16 cellular contexts compared by ENCODE assay signal in the genomic region with DNA sequence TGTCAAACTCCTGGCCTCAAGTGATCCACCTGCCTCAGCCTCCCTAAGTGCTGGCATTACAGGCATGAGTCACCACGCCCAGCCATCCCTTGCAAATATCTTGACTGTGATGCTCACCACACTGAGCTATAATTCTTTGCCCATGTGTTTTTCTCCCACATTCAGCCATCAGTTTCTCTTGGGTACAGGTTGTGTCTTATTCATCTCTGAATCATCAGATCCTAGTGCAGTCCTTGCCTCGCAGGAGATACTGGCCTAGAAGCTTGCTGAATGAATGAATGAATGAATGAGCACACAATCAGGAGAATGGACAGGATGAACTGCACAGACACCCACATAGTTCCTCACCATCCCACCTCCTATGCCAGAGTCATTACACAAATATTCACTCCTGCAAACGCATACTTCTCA. TPM values are rescaled to one million over a fixed set of nuclear protein-coding genes. Genes with fewer than 3 reads are reported as not detected.
DNase-seq lines count a peak whose midpoint lies in the region; ATAC-seq, FAIRE-seq and TF ChIP-seq lines count a peak whose summit lies in the region.
"Had no signal": no experiment of that assay in that cellular context is flagged by ENCODE, and none has a peak within 500 bp of the region (broad histone marks: within the 10 kb centered on the region; RNA-seq: fewer than 3 reads in every experiment).

No MANE protein-coding gene starts in this region.

- H3K4me3 Mint-ChIP-seq in HFFc6 (no peak overlapping the region), natural killer cell (no peak overlapping the region)
- H3K4me3 Mint-ChIP-seq: activated naive CD4-positive, alpha-beta T cell treated with anti-CD3 and anti-CD28 coated beads, Interleukin-2, amount 50 U/mL, for 24 hours; T-helper 2 cell treated with Interferon-gamma antibody and Interleukin-4, amounts not matched to agents 5 μg/mL and 100 μg/mL, for 36 hours had no signal

- H3K36me3 ChIP-seq in kidney epithelial cell (ENCODE audit: control insufficient read depth, insufficient read depth, low read length) (no peaks in the 10 kb centered on the region), uterus (no peaks in the 10 kb centered on the region)
- H3K36me3 ChIP-seq: colonic mucosa, gastrocnemius medialis had no signal

- H3K4me3 ChIP-seq in kidney epithelial cell (ENCODE audit: low read depth, low read length) (no peak overlapping the region), uterus (no peak overlapping the region), coronary artery (no peak overlapping the region)
- H3K4me3 ChIP-seq: colonic mucosa, gastrocnemius medialis had no signal

- no peak for FAIRE-seq in GM19239 (lab: Jason Lieb, UNC)

- H3K36me3 Mint-ChIP-seq in HFFc6 (ENCODE audit: low read depth) (no peaks in the 10 kb centered on the region), natural killer cell (no peaks in the 10 kb centered on the region)
- H3K36me3 Mint-ChIP-seq: activated naive CD4-positive, alpha-beta T cell treated with anti-CD3 and anti-CD28 coated beads, Interleukin-2, amount 50 U/mL, for 24 hours had no signal

- no peaks in the 10 kb centered on the region; the same call in 1 of the 2 replicates for H3K27me3 Mint-ChIP-seq in HFFc6 (ENCODE audit: insufficient read depth)
- H3K27me3 Mint-ChIP-seq in natural killer cell (ENCODE audit: low read depth in 2 of 2), result peaks cover 2 to 9% of the 10 kb centered on the region in 2 donors

- TF ChIP-seq CTCF in HFFc6 (IDR thresholded peaks at IDR 0.05), result no peak
- TF ChIP-seq CTCF in kidney epithelial cell (IDR thresholded peaks at IDR 0.05; ENCODE audit: insufficient read depth, low read length, poor library complexity, severe bottlenecking), result no peak
- no peak for TF ChIP-seq CTCF in natural killer cell (IDR thresholded peaks at IDR 0.05)
- no peak for TF ChIP-seq CTCF in uterus (IDR thresholded peaks at IDR 0.05)
- no peak for TF ChIP-seq CTCF in coronary artery (IDR thresholded peaks at IDR 0.05)

- no peak for ATAC-seq in natural killer cell
- ATAC-seq: gastrocnemius medialis, left cardiac atrium, sciatic nerve had no signal

- H3K27ac Mint-ChIP-seq in HFFc6, result peak overlapping the region; percentile 39; the same call in 1 of the 2 replicates
- no peak overlapping the region for H3K27ac Mint-ChIP-seq in natural killer cell
- H3K27ac Mint-ChIP-seq: activated naive CD4-positive, alpha-beta T cell treated with anti-CD3 and anti-CD28 coated beads, Interleukin-2, amount 50 U/mL, for 24 hours; T-helper 2 cell treated with Interferon-gamma antibody and Interleukin-4, amounts not matched to agents 5 μg/mL and 100 μg/mL, for 36 hours had no signal

- H3K9me3 ChIP-seq in uterus, result no peaks in the 10 kb centered on the region
- H3K9me3 ChIP-seq: colonic mucosa, gastrocnemius medialis had no signal

- no peaks in the 10 kb centered on the region for H3K4me1 ChIP-seq in uterus
- H3K4me1 ChIP-seq: gastrocnemius medialis had no signal

- peaks cover 34% of the 10 kb centered on the region for H3K4me1 Mint-ChIP-seq in HFFc6 (ENCODE audit: low read depth)
- H3K4me1 Mint-ChIP-seq in natural killer cell, result no peaks in the 10 kb centered on the region
- H3K4me1 Mint-ChIP-seq: activated naive CD4-positive, alpha-beta T cell treated with anti-CD3 and anti-CD28 coated beads, Interleukin-2, amount 50 U/mL, for 24 hours had no signal

- DNase-seq in Ammon's horn (ENCODE audit: low spot score) (peak; percentile 27), HFFc6 (peak; percentile 89), amniotic epithelial cell (ENCODE audit: low read depth) (peak; percentile 95), kidney epithelial cell (ENCODE audit: low read depth) (peak; percentile 92), natural killer cell (no peak), uterus (no peak), GM19239 (ENCODE audit: insufficient read length, low spot score) (no peak), coronary artery (ENCODE audit: low spot score) (no peak)
- DNase-seq: colonic mucosa, gastrocnemius medialis, left cardiac atrium, substantia nigra had no signal

- no peak for TF ChIP-seq POLR2A in uterus (IDR thresholded peaks at IDR 0.05)

- H3K27me3 ChIP-seq in kidney epithelial cell (ENCODE audit: control insufficient read depth, insufficient read depth, low read length) (no peaks in the 10 kb centered on the region), uterus (no peaks in the 10 kb centered on the region)
- H3K27me3 ChIP-seq: colonic mucosa, gastrocnemius medialis had no signal

- no peak overlapping the region for H3K27ac ChIP-seq in uterus
- H3K27ac ChIP-seq in coronary artery, result no peak overlapping the region
- H3K27ac ChIP-seq: colonic mucosa, gastrocnemius medialis, HL-60 had no signal

- intact Hi-C loops in natural killer cell (cut with micrococcal nuclease), result no loop called here
- intact Hi-C loops in uterus (cut with DNase I; ENCODE audit: low total_unique reads), result loop anchor here (10.0 kb wide), 1 partner anchor 184 kb away; a partner anchor contains a TSS

- H3K9me3 Mint-ChIP-seq in HFFc6 (no peaks in the 10 kb centered on the region), natural killer cell (no peaks in the 10 kb centered on the region)
- H3K9me3 Mint-ChIP-seq: activated naive CD4-positive, alpha-beta T cell treated with anti-CD3 and anti-CD28 coated beads, Interleukin-2, amount 50 U/mL, for 24 hours; T-helper 2 cell treated with Interferon-gamma antibody and Interleukin-4, amounts not matched to agents 5 μg/mL and 100 μg/mL, for 36 hours had no signal

RNA-seq across cellular contexts. Expression of a gene that starts 24.4 kb away (rescaled TPM):
- 1 to 10 TPM; 4.7 to 6.9 (median 5.8) TPM for total RNA-seq in HFFc6 (2021; fragmentation: NEBNext Ultra II Directional; extraction: Animal tissue kit (Norgen Biotek cat#: 25700))
- 42.1 and 52.6 TPM in 2 replicates for total RNA-seq in kidney epithelial cell
- not detected for total RNA-seq in natural killer cell
- total RNA-seq in uterus, result 1 to 10 TPM in 2 of 4 donors, under 1 TPM in 1, not detected in 1; 0.51 to 2.8 (median 2.1) TPM

Comparison
In these comparisons a context has a peak if more than half of its experiments do, and no peak if none do; other contexts are left out.
1. DNase-seq: peak in Ammon's horn (single experiment), HFFc6 (single experiment), amniotic epithelial cell (single experiment) and kidney epithelial cell (single experiment); none in natural killer cell (single experiment), uterus (0 of 2), GM19239 (single experiment) and coronary artery (single experiment).